ENCODE assay signal across 1 cellular context in the genomic region with DNA sequence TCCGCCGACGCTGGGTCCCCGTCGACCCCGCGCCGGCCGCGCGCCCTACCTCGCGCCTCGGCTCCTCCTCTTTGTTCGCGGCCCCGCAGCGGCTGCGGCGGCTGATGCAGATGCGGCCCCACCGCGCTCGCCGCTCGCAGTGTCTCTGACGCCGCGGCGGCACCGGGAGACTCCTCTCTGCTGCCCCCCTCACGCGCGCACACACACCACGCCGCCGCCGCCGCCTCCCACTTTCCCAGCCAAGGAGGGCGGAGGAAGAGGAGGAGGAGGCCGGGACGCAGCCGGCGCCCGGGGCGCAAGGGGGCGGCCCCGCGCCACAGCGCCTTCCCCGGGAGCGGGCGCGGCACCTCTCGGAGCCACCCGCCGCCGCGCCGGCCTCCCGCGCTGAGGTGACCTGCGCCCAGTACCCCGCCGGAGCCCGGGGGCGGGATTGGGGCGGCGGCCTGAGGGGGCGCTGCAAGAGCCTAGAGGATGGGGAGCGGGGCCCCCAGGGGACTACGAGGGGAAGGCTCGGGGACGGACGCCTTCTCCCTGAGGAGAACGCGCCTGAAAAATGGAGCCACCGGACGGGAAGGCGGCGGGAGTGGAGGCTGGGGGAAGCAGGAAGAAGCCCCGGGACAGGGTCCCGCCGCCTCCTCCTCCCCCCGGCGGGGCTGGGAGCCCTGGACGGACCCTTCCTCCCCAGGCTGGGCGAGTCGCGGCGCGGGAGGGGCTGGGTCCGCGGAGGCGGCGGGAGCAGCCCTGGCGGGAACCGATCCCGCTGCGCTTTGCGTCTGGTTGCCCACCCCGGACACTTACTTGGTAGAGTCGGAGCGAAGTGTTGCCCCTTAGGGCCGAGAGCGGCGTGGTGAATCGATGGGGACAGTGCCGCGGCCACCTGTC.
TF ChIP-seq lines count a peak whose summit lies in the region.

A gene (minus strand): TSS at position 147 of the 882 bp plus-strand sequence. CDS start 1,744 bp downstream, outside the sequence.

TF ChIP-seq in HepG2, 621 proteins besides CTCF, POLR2A, EP300 and RAD21 (continued from another document and continues in another):
- TF ChIP-seq, protein P1, sequence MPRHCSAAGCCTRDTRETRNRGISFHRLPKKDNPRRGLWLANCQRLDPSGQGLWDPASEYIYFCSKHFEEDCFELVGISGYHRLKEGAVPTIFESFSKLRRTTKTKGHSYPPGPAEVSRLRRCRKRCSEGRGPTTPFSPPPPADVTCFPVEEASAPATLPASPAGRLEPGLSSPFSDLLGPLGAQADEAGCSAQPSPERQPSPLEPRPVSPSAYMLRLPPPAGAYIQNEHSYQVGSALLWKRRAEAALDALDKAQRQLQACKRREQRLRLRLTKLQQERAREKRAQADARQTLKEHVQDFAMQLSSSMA (CRISPR knock-in tag; IDR thresholded peaks at IDR 0.05), result no peak
- TF ChIP-seq HHEX (CRISPR knock-in tag; IDR thresholded peaks at IDR 0.05) (no peak), NFKBIZ (CRISPR knock-in tag; IDR thresholded peaks at IDR 0.05) (no peak), PHF20 (CRISPR knock-in tag; IDR thresholded peaks at IDR 0.05) (no peak), HIVEP1 (CRISPR knock-in tag; IDR thresholded peaks at IDR 0.05) (no peak; the same call in 1 of the 2 replicates), ZNF619 (CRISPR knock-in tag; IDR thresholded peaks at IDR 0.05) (no peak), SCMH1 (CRISPR knock-in tag; IDR thresholded peaks at IDR 0.05; ENCODE audit: borderline replicate concordance) (no peak), ZNF543 (CRISPR knock-in tag; IDR thresholded peaks at IDR 0.05) (no peak), HNRNPL (IDR thresholded peaks at IDR 0.05; ENCODE audit: low read depth, low read length) (no peak), TBX2 (CRISPR knock-in tag; IDR thresholded peaks at IDR 0.05; ENCODE audit: borderline replicate concordance) (no peak), ELF1 (CRISPR knock-in tag; IDR thresholded peaks at IDR 0.05) (no peak), ZNF841 (CRISPR knock-in tag; IDR thresholded peaks at IDR 0.05; ENCODE audit: borderline replicate concordance) (no peak), SMC3 (IDR thresholded peaks at IDR 0.05; ENCODE audit: low read length) (no peak), SMYD3 (CRISPR knock-in tag; IDR thresholded peaks at IDR 0.05) (no peak), ZNF17 (CRISPR knock-in tag; IDR thresholded peaks at IDR 0.05) (no peak), SIX4 (CRISPR knock-in tag; IDR thresholded peaks at IDR 0.05) (no peak), ZNF205 (CRISPR knock-in tag; IDR thresholded peaks at IDR 0.05) (no peak), ZNF460 (CRISPR knock-in tag; IDR thresholded peaks at IDR 0.05; ENCODE audit: borderline replicate concordance) (no peak), ZNF749 (CRISPR knock-in tag; IDR thresholded peaks at IDR 0.05; ENCODE audit: borderline replicate concordance) (no peak), ZNF234 (CRISPR knock-in tag; conservative IDR thresholded peaks at IDR 0.05) (no peak), FOXA1 (IDR thresholded peaks at IDR 0.05) (no peak), FOXA1 (CRISPR knock-in tag; IDR thresholded peaks at IDR 0.05) (no peak), ZNF761 (CRISPR knock-in tag; conservative IDR thresholded peaks at IDR 0.05) (peak; percentile 57; the same call in 1 of the 2 replicates), JUND (CRISPR knock-in tag; IDR thresholded peaks at IDR 0.05) (no peak), MIER3 (CRISPR knock-in tag; IDR thresholded peaks at IDR 0.05; ENCODE audit: borderline replicate concordance) (no peak), ZFP36L1 (CRISPR knock-in tag; IDR thresholded peaks at IDR 0.05) (no peak), NRL (CRISPR knock-in tag; IDR thresholded peaks at IDR 0.05; ENCODE audit: borderline replicate concordance) (peak; percentile 64)
- TF ChIP-seq, protein P2, sequence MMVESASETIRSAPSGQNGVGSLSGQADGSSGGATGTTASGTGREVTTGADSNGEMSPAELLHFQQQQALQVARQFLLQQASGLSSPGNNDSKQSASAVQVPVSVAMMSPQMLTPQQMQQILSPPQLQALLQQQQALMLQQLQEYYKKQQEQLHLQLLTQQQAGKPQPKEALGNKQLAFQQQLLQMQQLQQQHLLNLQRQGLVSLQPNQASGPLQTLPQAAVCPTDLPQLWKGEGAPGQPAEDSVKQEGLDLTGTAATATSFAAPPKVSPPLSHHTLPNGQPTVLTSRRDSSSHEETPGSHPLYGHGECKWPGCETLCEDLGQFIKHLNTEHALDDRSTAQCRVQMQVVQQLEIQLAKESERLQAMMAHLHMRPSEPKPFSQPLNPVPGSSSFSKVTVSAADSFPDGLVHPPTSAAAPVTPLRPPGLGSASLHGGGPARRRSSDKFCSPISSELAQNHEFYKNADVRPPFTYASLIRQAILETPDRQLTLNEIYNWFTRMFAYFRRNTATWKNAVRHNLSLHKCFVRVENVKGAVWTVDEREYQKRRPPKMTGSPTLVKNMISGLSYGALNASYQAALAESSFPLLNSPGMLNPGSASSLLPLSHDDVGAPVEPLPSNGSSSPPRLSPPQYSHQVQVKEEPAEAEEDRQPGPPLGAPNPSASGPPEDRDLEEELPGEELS (CRISPR knock-in tag; IDR thresholded peaks at IDR 0.05), result no peak
- TF ChIP-seq, protein P3, sequence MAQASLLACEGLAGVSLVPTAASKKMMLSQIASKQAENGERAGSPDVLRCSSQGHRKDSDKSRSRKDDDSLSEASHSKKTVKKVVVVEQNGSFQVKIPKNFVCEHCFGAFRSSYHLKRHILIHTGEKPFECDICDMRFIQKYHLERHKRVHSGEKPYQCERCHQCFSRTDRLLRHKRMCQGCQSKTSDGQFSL (CRISPR knock-in tag; IDR thresholded peaks at IDR 0.05), result no peak
- TF ChIP-seq, protein P4, sequence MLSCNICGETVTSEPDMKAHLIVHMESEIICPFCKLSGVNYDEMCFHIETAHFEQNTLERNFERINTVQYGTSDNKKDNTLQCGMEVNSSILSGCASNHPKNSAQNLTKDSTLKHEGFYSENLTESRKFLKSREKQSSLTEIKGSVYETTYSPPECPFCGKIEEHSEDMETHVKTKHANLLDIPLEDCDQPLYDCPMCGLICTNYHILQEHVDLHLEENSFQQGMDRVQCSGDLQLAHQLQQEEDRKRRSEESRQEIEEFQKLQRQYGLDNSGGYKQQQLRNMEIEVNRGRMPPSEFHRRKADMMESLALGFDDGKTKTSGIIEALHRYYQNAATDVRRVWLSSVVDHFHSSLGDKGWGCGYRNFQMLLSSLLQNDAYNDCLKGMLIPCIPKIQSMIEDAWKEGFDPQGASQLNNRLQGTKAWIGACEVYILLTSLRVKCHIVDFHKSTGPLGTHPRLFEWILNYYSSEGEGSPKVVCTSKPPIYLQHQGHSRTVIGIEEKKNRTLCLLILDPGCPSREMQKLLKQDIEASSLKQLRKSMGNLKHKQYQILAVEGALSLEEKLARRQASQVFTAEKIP (CRISPR knock-in tag; IDR thresholded peaks at IDR 0.05; ENCODE audit: borderline replicate concordance), result no peak
- TF ChIP-seq, protein P5, sequence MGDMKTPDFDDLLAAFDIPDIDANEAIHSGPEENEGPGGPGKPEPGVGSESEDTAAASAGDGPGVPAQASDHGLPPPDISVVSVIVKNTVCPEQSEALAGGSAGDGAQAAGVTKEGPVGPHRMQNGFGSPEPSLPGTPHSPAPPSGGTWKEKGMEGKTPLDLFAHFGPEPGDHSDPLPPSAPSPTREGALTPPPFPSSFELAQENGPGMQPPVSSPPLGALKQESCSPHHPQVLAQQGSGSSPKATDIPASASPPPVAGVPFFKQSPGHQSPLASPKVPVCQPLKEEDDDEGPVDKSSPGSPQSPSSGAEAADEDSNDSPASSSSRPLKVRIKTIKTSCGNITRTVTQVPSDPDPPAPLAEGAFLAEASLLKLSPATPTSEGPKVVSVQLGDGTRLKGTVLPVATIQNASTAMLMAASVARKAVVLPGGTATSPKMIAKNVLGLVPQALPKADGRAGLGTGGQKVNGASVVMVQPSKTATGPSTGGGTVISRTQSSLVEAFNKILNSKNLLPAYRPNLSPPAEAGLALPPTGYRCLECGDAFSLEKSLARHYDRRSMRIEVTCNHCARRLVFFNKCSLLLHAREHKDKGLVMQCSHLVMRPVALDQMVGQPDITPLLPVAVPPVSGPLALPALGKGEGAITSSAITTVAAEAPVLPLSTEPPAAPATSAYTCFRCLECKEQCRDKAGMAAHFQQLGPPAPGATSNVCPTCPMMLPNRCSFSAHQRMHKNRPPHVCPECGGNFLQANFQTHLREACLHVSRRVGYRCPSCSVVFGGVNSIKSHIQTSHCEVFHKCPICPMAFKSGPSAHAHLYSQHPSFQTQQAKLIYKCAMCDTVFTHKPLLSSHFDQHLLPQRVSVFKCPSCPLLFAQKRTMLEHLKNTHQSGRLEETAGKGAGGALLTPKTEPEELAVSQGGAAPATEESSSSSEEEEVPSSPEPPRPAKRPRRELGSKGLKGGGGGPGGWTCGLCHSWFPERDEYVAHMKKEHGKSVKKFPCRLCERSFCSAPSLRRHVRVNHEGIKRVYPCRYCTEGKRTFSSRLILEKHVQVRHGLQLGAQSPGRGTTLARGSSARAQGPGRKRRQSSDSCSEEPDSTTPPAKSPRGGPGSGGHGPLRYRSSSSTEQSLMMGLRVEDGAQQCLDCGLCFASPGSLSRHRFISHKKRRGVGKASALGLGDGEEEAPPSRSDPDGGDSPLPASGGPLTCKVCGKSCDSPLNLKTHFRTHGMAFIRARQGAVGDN (CRISPR knock-in tag; IDR thresholded peaks at IDR 0.05), result peak; percentile 78
- TF ChIP-seq, protein P6, sequence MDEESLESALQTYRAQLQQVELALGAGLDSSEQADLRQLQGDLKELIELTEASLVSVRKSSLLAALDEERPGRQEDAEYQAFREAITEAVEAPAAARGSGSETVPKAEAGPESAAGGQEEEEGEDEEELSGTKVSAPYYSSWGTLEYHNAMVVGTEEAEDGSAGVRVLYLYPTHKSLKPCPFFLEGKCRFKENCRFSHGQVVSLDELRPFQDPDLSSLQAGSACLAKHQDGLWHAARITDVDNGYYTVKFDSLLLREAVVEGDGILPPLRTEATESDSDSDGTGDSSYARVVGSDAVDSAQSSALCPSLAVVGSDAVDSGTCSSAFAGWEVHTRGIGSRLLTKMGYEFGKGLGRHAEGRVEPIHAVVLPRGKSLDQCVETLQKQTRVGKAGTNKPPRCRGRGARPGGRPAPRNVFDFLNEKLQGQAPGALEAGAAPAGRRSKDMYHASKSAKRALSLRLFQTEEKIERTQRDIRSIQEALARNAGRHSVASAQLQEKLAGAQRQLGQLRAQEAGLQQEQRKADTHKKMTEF (CRISPR knock-in tag; IDR thresholded peaks at IDR 0.05), result no peak
- TF ChIP-seq, protein P7, sequence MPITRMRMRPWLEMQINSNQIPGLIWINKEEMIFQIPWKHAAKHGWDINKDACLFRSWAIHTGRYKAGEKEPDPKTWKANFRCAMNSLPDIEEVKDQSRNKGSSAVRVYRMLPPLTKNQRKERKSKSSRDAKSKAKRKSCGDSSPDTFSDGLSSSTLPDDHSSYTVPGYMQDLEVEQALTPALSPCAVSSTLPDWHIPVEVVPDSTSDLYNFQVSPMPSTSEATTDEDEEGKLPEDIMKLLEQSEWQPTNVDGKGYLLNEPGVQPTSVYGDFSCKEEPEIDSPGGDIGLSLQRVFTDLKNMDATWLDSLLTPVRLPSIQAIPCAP (CRISPR knock-in tag; IDR thresholded peaks at IDR 0.05; ENCODE audit: low read depth), result no peak
- TF ChIP-seq, protein P8, sequence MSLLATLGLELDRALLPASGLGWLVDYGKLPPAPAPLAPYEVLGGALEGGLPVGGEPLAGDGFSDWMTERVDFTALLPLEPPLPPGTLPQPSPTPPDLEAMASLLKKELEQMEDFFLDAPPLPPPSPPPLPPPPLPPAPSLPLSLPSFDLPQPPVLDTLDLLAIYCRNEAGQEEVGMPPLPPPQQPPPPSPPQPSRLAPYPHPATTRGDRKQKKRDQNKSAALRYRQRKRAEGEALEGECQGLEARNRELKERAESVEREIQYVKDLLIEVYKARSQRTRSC (CRISPR knock-in tag; IDR thresholded peaks at IDR 0.05; ENCODE audit: low read depth), result no peak
- TF ChIP-seq, protein P9, sequence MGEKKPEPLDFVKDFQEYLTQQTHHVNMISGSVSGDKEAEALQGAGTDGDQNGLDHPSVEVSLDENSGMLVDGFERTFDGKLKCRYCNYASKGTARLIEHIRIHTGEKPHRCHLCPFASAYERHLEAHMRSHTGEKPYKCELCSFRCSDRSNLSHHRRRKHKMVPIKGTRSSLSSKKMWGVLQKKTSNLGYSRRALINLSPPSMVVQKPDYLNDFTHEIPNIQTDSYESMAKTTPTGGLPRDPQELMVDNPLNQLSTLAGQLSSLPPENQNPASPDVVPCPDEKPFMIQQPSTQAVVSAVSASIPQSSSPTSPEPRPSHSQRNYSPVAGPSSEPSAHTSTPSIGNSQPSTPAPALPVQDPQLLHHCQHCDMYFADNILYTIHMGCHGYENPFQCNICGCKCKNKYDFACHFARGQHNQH (CRISPR knock-in tag; IDR thresholded peaks at IDR 0.05), result no peak
- TF ChIP-seq, protein P10, sequence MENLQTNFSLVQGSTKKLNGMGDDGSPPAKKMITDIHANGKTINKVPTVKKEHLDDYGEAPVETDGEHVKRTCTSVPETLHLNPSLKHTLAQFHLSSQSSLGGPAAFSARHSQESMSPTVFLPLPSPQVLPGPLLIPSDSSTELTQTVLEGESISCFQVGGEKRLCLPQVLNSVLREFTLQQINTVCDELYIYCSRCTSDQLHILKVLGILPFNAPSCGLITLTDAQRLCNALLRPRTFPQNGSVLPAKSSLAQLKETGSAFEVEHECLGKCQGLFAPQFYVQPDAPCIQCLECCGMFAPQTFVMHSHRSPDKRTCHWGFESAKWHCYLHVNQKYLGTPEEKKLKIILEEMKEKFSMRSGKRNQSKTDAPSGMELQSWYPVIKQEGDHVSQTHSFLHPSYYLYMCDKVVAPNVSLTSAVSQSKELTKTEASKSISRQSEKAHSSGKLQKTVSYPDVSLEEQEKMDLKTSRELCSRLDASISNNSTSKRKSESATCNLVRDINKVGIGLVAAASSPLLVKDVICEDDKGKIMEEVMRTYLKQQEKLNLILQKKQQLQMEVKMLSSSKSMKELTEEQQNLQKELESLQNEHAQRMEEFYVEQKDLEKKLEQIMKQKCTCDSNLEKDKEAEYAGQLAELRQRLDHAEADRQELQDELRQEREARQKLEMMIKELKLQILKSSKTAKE (CRISPR knock-in tag; IDR thresholded peaks at IDR 0.05; ENCODE audit: borderline replicate concordance), result peak; percentile 40; the same call in 1 of the 2 replicates
- TF ChIP-seq, protein P11, sequence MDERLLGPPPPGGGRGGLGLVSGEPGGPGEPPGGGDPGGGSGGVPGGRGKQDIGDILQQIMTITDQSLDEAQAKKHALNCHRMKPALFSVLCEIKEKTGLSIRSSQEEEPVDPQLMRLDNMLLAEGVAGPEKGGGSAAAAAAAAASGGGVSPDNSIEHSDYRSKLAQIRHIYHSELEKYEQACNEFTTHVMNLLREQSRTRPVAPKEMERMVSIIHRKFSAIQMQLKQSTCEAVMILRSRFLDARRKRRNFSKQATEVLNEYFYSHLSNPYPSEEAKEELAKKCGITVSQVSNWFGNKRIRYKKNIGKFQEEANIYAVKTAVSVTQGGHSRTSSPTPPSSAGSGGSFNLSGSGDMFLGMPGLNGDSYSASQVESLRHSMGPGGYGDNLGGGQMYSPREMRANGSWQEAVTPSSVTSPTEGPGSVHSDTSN (CRISPR knock-in tag; IDR thresholded peaks at IDR 0.05), result no peak
